1 cellular context compared by ENCODE assay signal in genomic region chr15:89070197-89071124, GRCh38.
TF ChIP-seq lines count a peak whose summit lies in the region.

No MANE protein-coding gene starts in this region.

TF ChIP-seq in K562, 482 proteins besides CTCF, POLR2A, EP300 and RAD21 (continued from another document and continues in another):
- TF ChIP-seq CGGBP1 (CRISPR knock-in tag; IDR thresholded peaks at IDR 0.05) (no peak), CEBPG (CRISPR knock-in tag; IDR thresholded peaks at IDR 0.05) (0 out of 2 replicates have a peak, but pooled peaks have one; percentile 7), CEBPG (tag; conservative IDR thresholded peaks at IDR 0.05 in 1 of 2, IDR thresholded peaks at IDR 0.05 in 1 of 2) (no peak; a peak in 1 of 4 replicates), ZNF512 (tag; IDR thresholded peaks at IDR 0.05) (no peak), ZNF57 (CRISPR knock-in tag; IDR thresholded peaks at IDR 0.05) (no peak), ILF3 (IDR thresholded peaks at IDR 0.05; ENCODE audit: borderline replicate concordance) (no peak), RHOXF2B (CRISPR knock-in tag; conservative IDR thresholded peaks at IDR 0.05) (no peak), SNIP1 (IDR thresholded peaks at IDR 0.05; ENCODE audit: low read depth) (no peak), STAG1 (CRISPR knock-in tag; IDR thresholded peaks at IDR 0.05; ENCODE audit: borderline replicate concordance) (no peak), STAT5B (CRISPR knock-in tag; IDR thresholded peaks at IDR 0.05) (no peak), KAT2B (IDR thresholded peaks at IDR 0.05; ENCODE audit: low read depth, low read length) (no peak), ASH1L (IDR thresholded peaks at IDR 0.05; ENCODE audit: borderline replicate concordance, low read depth, partially characterized antibody) (no peak), NR1H2 (CRISPR knock-in tag; IDR thresholded peaks at IDR 0.05) (no peak), POLR3G (IDR thresholded peaks at IDR 0.05; ENCODE audit: extremely low read depth, insufficient read length, insufficient replicate concordance) (no peak), ZNF511 (CRISPR knock-in tag; IDR thresholded peaks at IDR 0.05) (no peak), TARDBP (IDR thresholded peaks at IDR 0.05) (no peak), ZNF431 (CRISPR knock-in tag; IDR thresholded peaks at IDR 0.05) (no peak), EWSR1 (IDR thresholded peaks at IDR 0.05; ENCODE audit: borderline replicate concordance, low read depth, partially characterized antibody) (no peak), NFYB (IDR thresholded peaks at IDR 0.05; ENCODE audit: extremely low read depth, insufficient read length) (no peak), TRIM25 (IDR thresholded peaks at IDR 0.05; ENCODE audit: borderline replicate concordance) (no peak), SP1 (CRISPR knock-in tag; IDR thresholded peaks at IDR 0.05) (no peak), ARHGAP35 (IDR thresholded peaks at IDR 0.05; ENCODE audit: partially characterized antibody) (no peak), CBX3 (IDR thresholded peaks at IDR 0.05; ENCODE audit: borderline replicate concordance in 1 of 2, low read length in 2 of 2) (no peak), ZNF263 (CRISPR knock-in tag; IDR thresholded peaks at IDR 0.05; ENCODE audit: borderline replicate concordance) (no peak), SIRT6 (IDR thresholded peaks at IDR 0.05; ENCODE audit: low read depth, low read length) (no peak), MAX (CRISPR knock-in tag; IDR thresholded peaks at IDR 0.05) (peak; percentile 11; the same call in 1 of the 2 replicates), CREM (IDR thresholded peaks at IDR 0.05; ENCODE audit: low read depth) (peak; percentile 5; the same call in 1 of the 2 replicates), TAF7 (tag; IDR thresholded peaks at IDR 0.05) (no peak), ZKSCAN1 (IDR thresholded peaks at IDR 0.05; ENCODE audit: low read depth, low read length) (no peak), CBX1 (IDR thresholded peaks at IDR 0.05; ENCODE audit: low read depth) (no peak), FOXM1 (IDR thresholded peaks at IDR 0.05; ENCODE audit: low read depth) (0 out of 2 replicates have a peak, but pooled peaks have one; percentile 30), FOXM1 (CRISPR knock-in tag; IDR thresholded peaks at IDR 0.05; ENCODE audit: low read depth) (no peak), TAL1 (IDR thresholded peaks at IDR 0.05) (peak; percentile 58), SIX5 (IDR thresholded peaks at IDR 0.05; ENCODE audit: borderline replicate concordance in 1 of 2, insufficient read depth in 1 of 2, low read depth in 1 of 2, low read length in 2 of 2) (no peak), ZNF318 (IDR thresholded peaks at IDR 0.05; ENCODE audit: borderline replicate concordance in 1 of 2, low read depth in 1 of 2) (no peak), KDM1A (IDR thresholded peaks at IDR 0.05) (0 out of 4 replicates have a peak, but pooled peaks of 1 of the 2 experiments have one; percentile 17), NELFE (IDR thresholded peaks at IDR 0.05; ENCODE audit: insufficient read depth, insufficient read length) (no peak), ZFP91 (CRISPR knock-in tag; IDR thresholded peaks at IDR 0.05) (no peak), ZFP36 (IDR thresholded peaks at IDR 0.05; ENCODE audit: low read depth, low read length, partially characterized antibody) (no peak), NFATC3 (IDR thresholded peaks at IDR 0.05) (no peak), ZNF140 (CRISPR knock-in tag; IDR thresholded peaks at IDR 0.05) (no peak), ZNF766 (CRISPR knock-in tag; conservative IDR thresholded peaks at IDR 0.05) (peak; percentile 75), HOMEZ (CRISPR knock-in tag; IDR thresholded peaks at IDR 0.05) (no peak), NCOA2 (IDR thresholded peaks at IDR 0.05; ENCODE audit: partially characterized antibody in 2 of 2) (no peak), ZNF253 (CRISPR knock-in tag; conservative IDR thresholded peaks at IDR 0.05) (no peak), CEBPB (tag; IDR thresholded peaks at IDR 0.05) (peak; percentile 50; the same call in 1 of the 2 replicates), EP400 (IDR thresholded peaks at IDR 0.05) (0 out of 2 replicates have a peak, but pooled peaks have one; percentile 14), ETV5 (CRISPR knock-in tag; IDR thresholded peaks at IDR 0.05; ENCODE audit: low read depth) (no peak)
